In genomic region chr4:124499266-124499665, GRCh38 we compare ENCODE assay signal across 1 cellular context.
TF ChIP-seq lines count a peak whose summit lies in the region.

No MANE protein-coding gene starts in this region.

TF ChIP-seq in WTC11, 78 proteins besides CTCF, POLR2A, EP300 and RAD21 (continued from another document):
- TF ChIP-seq SOX15 (CRISPR knock-in tag; IDR thresholded peaks at IDR 0.05) (no peak), E2F4 (CRISPR knock-in tag; IDR thresholded peaks at IDR 0.05; ENCODE audit: borderline replicate concordance, low read depth) (no peak)
